In genomic region chr4:39446842-39447573, GRCh38 we compare ENCODE assay signal across 9 cellular contexts. TPM values are rescaled to one million over a fixed set of nuclear protein-coding genes. Genes with fewer than 3 reads are reported as not detected.
A peak's percentile ranks its signal among the peaks of the same experiment; 100 is the strongest.
DNase-seq lines count a peak whose midpoint lies in the region; ATAC-seq and TF ChIP-seq lines count a peak whose summit lies in the region.
"Had no signal": no experiment of that assay in that cellular context is flagged by ENCODE, and none has a peak within 500 bp of the region (broad histone marks: within the 10 kb centered on the region; RNA-seq: fewer than 3 reads in every experiment).

No MANE protein-coding gene starts in this region.

- H3K9me3 ChIP-seq in GM23248 (ENCODE audit: low read depth) (no peaks in the 10 kb centered on the region), OCI-LY1 (ENCODE audit: low read length) (no peaks in the 10 kb centered on the region), body of pancreas (no peaks in the 10 kb centered on the region)
- H3K9me3 ChIP-seq: SJSA1 had no signal

- H3K4me2 ChIP-seq in GM23248 (ENCODE audit: unreplicated experiment): peak overlapping the region; percentile 77
- H3K4me2 ChIP-seq in OCI-LY1 (ENCODE audit: low read length): peak overlapping the region; percentile 78

- H3K4me3 ChIP-seq in GM23248 (peak overlapping the region; percentile 49), OCI-LY1 (ENCODE audit: low read depth, low read length, poor library complexity, severe bottlenecking) (peak overlapping the region; percentile 57), body of pancreas (no peak overlapping the region)
- H3K4me3 ChIP-seq: SJSA1 had no signal

- intact Hi-C loops in body of pancreas (cut with DNase I): no loop called here

- peak overlapping the region; percentile 22; the same call in 1 of the 2 replicates for H3K9ac ChIP-seq in GM23248
- peak overlapping the region; percentile 37; the same call in 1 of the 2 replicates for H3K9ac ChIP-seq in OCI-LY1 (ENCODE audit: low read length)

- H2AFZ ChIP-seq in GM23248 (peak overlapping the region; percentile 46), OCI-LY1 (ENCODE audit: low read length) (no peak overlapping the region)

- H3K9me2 ChIP-seq in GM23248 (ENCODE audit: insufficient read depth) (no peaks in the 10 kb centered on the region), OCI-LY1 (ENCODE audit: low read depth, low read length) (no peaks in the 10 kb centered on the region)

- in situ Hi-C loops in GM23248 (cut with MboI): no loop called here

- H3F3A ChIP-seq in GM23248 (ENCODE audit: insufficient read depth) (peaks cover 61% of the 10 kb centered on the region), OCI-LY1 (ENCODE audit: insufficient read depth, low read length) (peaks cover 15% of the 10 kb centered on the region; the same call in 1 of the 2 replicates)

- H3K27ac ChIP-seq in GM23248 (no peak overlapping the region), OCI-LY1 (ENCODE audit: low read depth, low read length, poor library complexity, severe bottlenecking) (peak overlapping the region; percentile 5), body of pancreas (peak overlapping the region in 2 of 4 donors; percentile 27 to 52)
- H3K27ac ChIP-seq: SJSA1 had no signal

- peak in 2 of 3 donors; percentile 23 to 28 for TF ChIP-seq POLR2A in body of pancreas (IDR thresholded peaks at IDR 0.05)

- 9 to 11% methylated on average over 48 to 59 of the region's 61 CpGs for WGBS in GM23248 (ENCODE audit: low coverage in 1 of 2, low lambda C conversion rate in 2 of 2, missing lambda C conversion rate in 2 of 2), 2 experiments
- 56 to 71% methylated on average over 11 to 61 of the region's 61 CpGs for WGBS in body of pancreas, 2 donors

- TF ChIP-seq CTCF in GM10266 (IDR thresholded peaks at IDR 0.05; ENCODE audit: control insufficient read depth, insufficient read depth, low read depth, missing control alignments) (peak; percentile 53), OCI-LY1 (IDR thresholded peaks at IDR 0.05; ENCODE audit: low read length) (peak; percentile 46), body of pancreas (IDR thresholded peaks at IDR 0.05) (peak in 3 of 7 experiments; percentile 6 to 37 (median 21))

- H4K20me1 ChIP-seq in GM23248 (ENCODE audit: insufficient read depth): no peaks in the 10 kb centered on the region
- H4K20me1 ChIP-seq in OCI-LY1 (ENCODE audit: insufficient read depth, low read length): no peaks in the 10 kb centered on the region

- ATAC-seq in body of pancreas: peak; percentile 71

- H3K4me1 ChIP-seq in GM23248 (ENCODE audit: insufficient read depth) (peaks cover 7% of the 10 kb centered on the region), OCI-LY1 (ENCODE audit: insufficient read depth, low read length, severe bottlenecking) (peaks cover 18% of the 10 kb centered on the region), body of pancreas (peaks cover 18% of the 10 kb centered on the region)
- H3K4me1 ChIP-seq: SJSA1 had no signal

- H3K36me3 ChIP-seq in GM23248 (ENCODE audit: low read depth): peaks cover 21% of the 10 kb centered on the region
- peaks cover 23% of the 10 kb centered on the region for H3K36me3 ChIP-seq in OCI-LY1 (ENCODE audit: insufficient read depth, low read length)
- no peaks in the 10 kb centered on the region for H3K36me3 ChIP-seq in body of pancreas (replicated peaks in 1 of 2; ENCODE audit: insufficient read depth in 1 of 2, low read depth in 2 of 2)

- peak; percentile 65 for DNase-seq in GM10266 (ENCODE audit: extremely low spot score)
- DNase-seq in GM23248: peak; percentile 82
- DNase-seq in body of pancreas: peak; percentile 36 to 52 (median 44)
- DNase-seq in iPS-NIHi11 (ENCODE audit: low spot score): peak; percentile 67
- peak; percentile 30 to 33 for DNase-seq in stimulated activated CD4-positive, alpha-beta T cell treated with anti-CD3 and anti-CD28 coated beads, Interleukin-4, amount 100 ng/mL, for 4 hours
- no peak for DNase-seq in NCI-H1105 treated with DMSO at 0.1 percent for 48 hours (lab: John Stamatoyannopoulos, UW)
- no peak for DNase-seq in Kasumi-1 (lab: John Stamatoyannopoulos, UW)

- H3K27me3 ChIP-seq in GM23248 (replicated peaks; ENCODE audit: insufficient read depth): no peaks in the 10 kb centered on the region
- H3K27me3 ChIP-seq in OCI-LY1 (ENCODE audit: insufficient read depth, low read length): no peaks in the 10 kb centered on the region
- no peaks in the 10 kb centered on the region for H3K27me3 ChIP-seq in body of pancreas
- H3K27me3 ChIP-seq: SJSA1 had no signal

- no peaks in the 10 kb centered on the region for H3K79me2 ChIP-seq in GM23248 (ENCODE audit: insufficient read depth)
- H3K79me2 ChIP-seq in OCI-LY1 (ENCODE audit: insufficient read depth, low read length): no peaks in the 10 kb centered on the region

RNA-seq across cellular contexts. Expression of gene RPL9, which starts 11.7 kb away (rescaled TPM):
- 3,138 and 3,826 TPM in 2 replicates for total RNA-seq in GM23248 (2014; rRNA removed; shearing (Covaris generic))
- polyA plus RNA-seq in GM23248 (2016; fragmentation: Nextera tagmentation; extraction: Ambion mirVana): 588 and 627 TPM in 2 replicates
- 1,000 to 10,000 TPM in 1 of 2 donors, 100 to 1,000 TPM in 1; 811 to 1,738 TPM for total RNA-seq in body of pancreas

RNA-seq across cellular contexts. Expression of gene LIAS, which starts 11.8 kb away (rescaled TPM):
- total RNA-seq in GM23248 (2014; rRNA removed; shearing (Covaris generic)): 5.7 and 15.7 TPM in 2 replicates
- 5.6 and 6.8 TPM in 2 replicates for polyA plus RNA-seq in GM23248 (2016; fragmentation: Nextera tagmentation; extraction: Ambion mirVana)
- total RNA-seq in body of pancreas: 10 to 100 TPM in 1 of 2 donors, 1 to 10 TPM in 1; 4.9 to 15.3 TPM

RNA-seq across cellular contexts. Expression of gene KLB, which starts 40.3 kb away (rescaled TPM):
- not detected in 2 replicates for total RNA-seq in GM23248 (2014; rRNA removed; shearing (Covaris generic))
- not detected in 2 replicates for polyA plus RNA-seq in GM23248 (2016; fragmentation: Nextera tagmentation; extraction: Ambion mirVana)
- 1 to 10 TPM; 2.1 to 3.6 TPM for total RNA-seq in body of pancreas
- total RNA-seq: SJSA1 had no signal

Comparison
In these comparisons a context has a peak if more than half of its experiments do, and no peak if none do; other contexts are left out.
1. DNase-seq: peak in GM10266 (single experiment), GM23248 (single experiment), body of pancreas (4 of 4), iPS-NIHi11 (single experiment) and stimulated activated CD4-positive, alpha-beta T cell treated with anti-CD3 and anti-CD28 coated beads, Interleukin-4, amount 100 ng/mL, for 4 hours (2 of 2); none in NCI-H1105 treated with DMSO at 0.1 percent for 48 hours (single experiment) and Kasumi-1 (0 of 2).
2. H3K4me3 ChIP-seq: peak in GM23248 (single experiment) and OCI-LY1 (single experiment); none in body of pancreas (0 of 2).